In the genomic region with DNA sequence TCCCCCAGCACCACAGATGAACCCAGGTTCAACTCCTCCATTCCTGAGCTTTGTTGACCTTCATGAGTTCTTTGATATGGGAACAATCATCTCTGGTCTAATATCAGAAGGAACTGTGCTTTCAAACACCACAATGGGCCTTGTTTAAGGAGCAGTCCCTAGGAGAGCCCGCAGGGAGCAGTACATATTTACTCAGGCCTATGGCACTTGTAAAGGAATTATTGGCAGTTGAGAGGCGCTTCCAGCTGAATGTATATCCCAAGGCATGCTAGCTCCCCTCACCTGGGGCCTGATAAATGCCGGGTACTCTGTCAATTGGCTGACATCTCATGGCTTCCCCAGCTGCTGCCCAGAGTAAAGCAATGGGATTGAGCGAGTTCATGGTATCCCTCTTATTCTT, we compare ENCODE assay signal across 23 cellular contexts.
DNase-seq lines count a peak whose midpoint lies in the region; ATAC-seq, FAIRE-seq and TF ChIP-seq lines count a peak whose summit lies in the region.
"Had no signal": no experiment of that assay in that cellular context is flagged by ENCODE, and none has a peak within 500 bp of the region (broad histone marks: within the 10 kb centered on the region; RNA-seq: fewer than 3 reads in every experiment).

No MANE protein-coding gene starts in this region.

- peak; percentile 35 for FAIRE-seq in K562 (lab: Jason Lieb, UNC)
- FAIRE-seq: A549 had no signal

- H3K4me1 ChIP-seq in K562 (replicated peaks in 1 of 2; ENCODE audit: control insufficient read depth in 2 of 2, insufficient read depth in 2 of 2, low read length in 2 of 2) (peaks cover 7 to 37% of the 10 kb centered on the region in 2 experiments; a peak in 4 of 5 replicates), left lung (peaks cover 0 to 16% of the 10 kb centered on the region in 2 donors)

- intact Hi-C loops in activated CD8-positive, alpha-beta T cell treated with anti-CD3 and anti-CD28 coated beads for 36 hours (cut with micrococcal nuclease): loop anchor here (5.0 kb wide), 1 partner anchor 71 kb away; no protein-coding TSS in a partner anchor
- intact Hi-C loops in K562 (cut with micrococcal nuclease) (loop anchor here (1.0 to 5.0 kb wide), 3 partner anchors 41 to 100 kb away; no protein-coding TSS in a partner anchor), left lung (cut with DNase I) (no loop called here), Calu3 (cut with micrococcal nuclease; ENCODE audit: unreplicated experiment) (no loop called here)

- BruUV-seq in K562 (replicated peaks; lab: Mats Ljungman, UMichigan) (no TSS peak), Calu3 (replicated peaks; lab: Mats Ljungman, UMichigan) (no TSS peak)

- H3K27me3 ChIP-seq in K562 (ENCODE audit: control insufficient read depth in 2 of 2, insufficient read depth in 2 of 2, low read length in 2 of 2): no peaks in the 10 kb centered on the region
- no peaks in the 10 kb centered on the region for H3K27me3 ChIP-seq in left lung
- H3K27me3 ChIP-seq: BLaER1 treated with 17β-estradiol and CSF1 and Interleukin-3, amounts not matched to agents 10 nM and 100 nM had no signal

- no peaks in the 10 kb centered on the region for H3K79me2 ChIP-seq in K562 (ENCODE audit: control insufficient read depth, insufficient read depth, low read length)

- CTCF ChIA-PET in activated CD8-positive, alpha-beta T cell treated with anti-CD3 and anti-CD28 coated beads, Interleukin-2, amount 10 ng/mL, durations not matched to agents 7 days and 5 days (lab: Charles Lee): interaction anchor here (0.6 to 3.3 kb wide), 6 partner anchors 14 to 127 kb away, joined by 3 to 19 read pairs (median 5); no protein-coding TSS in a partner anchor
- CTCF ChIA-PET in activated CD8-positive, alpha-beta T cell treated with anti-CD3 and anti-CD28 coated beads for 36 hours (lab: Charles Lee): interaction anchor here (1.1 to 8.1 kb wide), 9 partner anchors 14 to 98 kb away, joined by 3 to 68 read pairs (median 3); no protein-coding TSS in a partner anchor
- CTCF ChIA-PET in K562 (lab: Yijun Ruan, JAX; ENCODE audit: low intra/inter-chr PET ratio): interaction anchor here (0.8 kb wide), 1 partner anchor 103 kb away, joined by 3 read pairs; no protein-coding TSS in a partner anchor
- CTCF ChIA-PET in Calu3 (lab: Charles Lee): no interaction called here

- H3K9ac ChIP-seq in K562 (ENCODE audit: insufficient read depth in 1 of 2, low read depth in 2 of 2, low read length in 2 of 2): no peak overlapping the region
- H3K9ac ChIP-seq: BLaER1 treated with 17β-estradiol and CSF1 and Interleukin-3, amounts not matched to agents 10 nM and 100 nM had no signal

- peaks cover 2% of the 10 kb centered on the region for H3K27me3 Mint-ChIP-seq in activated CD8-positive, alpha-beta T cell treated with anti-CD3 and anti-CD28 coated beads, Interleukin-2, amount 10 ng/mL, durations not matched to agents 7 days and 5 days (ENCODE audit: low read depth)
- H3K27me3 Mint-ChIP-seq in activated CD8-positive, alpha-beta T cell treated with anti-CD3 and anti-CD28 coated beads for 36 hours: no peaks in the 10 kb centered on the region
- no peaks in the 10 kb centered on the region for H3K27me3 Mint-ChIP-seq in type B pancreatic cell
- H3K27me3 Mint-ChIP-seq in stimulated activated naive B cell treated with anti-CD40 and anti-IgM and Interleukin-4, amounts not matched to agents 10 μg/mL and 1 μg/mL and 100 μg/mL, for 72 hours: no peaks in the 10 kb centered on the region
- no peaks in the 10 kb centered on the region for H3K27me3 Mint-ChIP-seq in Calu3 (ENCODE audit: unreplicated experiment)
- H3K27me3 Mint-ChIP-seq: activated B cell treated with CpG ODN at 0.5 μM for 24 hours; activated naive CD4-positive, alpha-beta T cell treated with anti-CD3 and anti-CD28 coated beads, Interleukin-2, amount 50 U/mL, for 24 hours had no signal

- no peak overlapping the region for H3K4me2 ChIP-seq in K562 (ENCODE audit: insufficient read depth, low read length)
- H3K4me2 ChIP-seq: A549, PC-9 had no signal

- peaks cover 40% of the 10 kb centered on the region for H3K4me1 Mint-ChIP-seq in activated CD8-positive, alpha-beta T cell treated with anti-CD3 and anti-CD28 coated beads, Interleukin-2, amount 10 ng/mL, durations not matched to agents 7 days and 5 days (ENCODE audit: low read depth)
- peaks cover 57% of the 10 kb centered on the region for H3K4me1 Mint-ChIP-seq in activated CD8-positive, alpha-beta T cell treated with anti-CD3 and anti-CD28 coated beads for 36 hours (ENCODE audit: low read depth)
- peaks cover 37% of the 10 kb centered on the region for H3K4me1 Mint-ChIP-seq in type B pancreatic cell (ENCODE audit: unreplicated experiment)
- peaks cover 29 to 47% of the 10 kb centered on the region in 2 donors for H3K4me1 Mint-ChIP-seq in stimulated activated naive B cell treated with anti-CD40 and anti-IgM and Interleukin-4, amounts not matched to agents 10 μg/mL and 1 μg/mL and 100 μg/mL, for 72 hours
- no peaks in the 10 kb centered on the region for H3K4me1 Mint-ChIP-seq in Calu3 (ENCODE audit: low read depth, unreplicated experiment)

- no peak for DNase-seq in activated CD8-positive, alpha-beta T cell treated with anti-CD3 and anti-CD28 coated beads, Interleukin-2, amount 10 ng/mL, durations not matched to agents 7 days and 5 days
- no peak for DNase-seq in activated CD8-positive, alpha-beta T cell treated with anti-CD3 and anti-CD28 coated beads for 36 hours
- DNase-seq in K562 (ENCODE audit: extremely low read depth in 1 of 4, low spot score in 3 of 4): peak in 2 of 4 experiments; percentile 26 to 41
- no peak for DNase-seq in left lung
- no peak for DNase-seq in type B pancreatic cell (ENCODE audit: extremely low spot score, unreplicated experiment)
- no peak for DNase-seq in stimulated activated naive B cell treated with anti-CD40 and anti-IgM and Interleukin-4, amounts not matched to agents 10 μg/mL and 1 μg/mL and 100 μg/mL, for 72 hours
- no peak for DNase-seq in GM03348 (ENCODE audit: low spot score)
- DNase-seq in Calu3: no peak
- DNase-seq: activated B cell treated with CpG ODN at 0.5 μM for 24 hours; activated CD8-positive, alpha-beta memory T cell treated with anti-CD3 and anti-CD28 coated beads for 24 hours; activated T-cell treated with anti-CD3 and anti-CD28 coated beads, Interleukin-2, amount 50 U/mL, for 72 hours; DMS79; foreskin melanocyte; hypothalamus; KG1; NCI-H2029 treated with DMSO at 0.1 percent for 48 hours; nephron progenitor cell; PC-9; substantia nigra had no signal

- H3K9me1 ChIP-seq in K562 (ENCODE audit: control insufficient read depth, insufficient read depth, low read length): no peaks in the 10 kb centered on the region

- H3K27ac ChIP-seq in K562 (ENCODE audit: extremely low read depth, low read depth, low read length) (no peak overlapping the region), left lung (no peak overlapping the region)
- H3K27ac ChIP-seq: PC-9 had no signal

- TF ChIP-seq POLR2A in K562 (conservative IDR thresholded peaks at IDR 0.05): no peak

- no peak overlapping the region for H3K4me3 Mint-ChIP-seq in activated CD8-positive, alpha-beta T cell treated with anti-CD3 and anti-CD28 coated beads, Interleukin-2, amount 10 ng/mL, durations not matched to agents 7 days and 5 days
- no peak overlapping the region for H3K4me3 Mint-ChIP-seq in activated CD8-positive, alpha-beta T cell treated with anti-CD3 and anti-CD28 coated beads for 36 hours
- no peak overlapping the region for H3K4me3 Mint-ChIP-seq in type B pancreatic cell
- no peak overlapping the region for H3K4me3 Mint-ChIP-seq in stimulated activated naive B cell treated with anti-CD40 and anti-IgM and Interleukin-4, amounts not matched to agents 10 μg/mL and 1 μg/mL and 100 μg/mL, for 72 hours
- H3K4me3 Mint-ChIP-seq in Calu3 (ENCODE audit: low read depth, unreplicated experiment): no peak overlapping the region
- H3K4me3 Mint-ChIP-seq: activated B cell treated with CpG ODN at 0.5 μM for 24 hours; activated naive CD4-positive, alpha-beta T cell treated with anti-CD3 and anti-CD28 coated beads, Interleukin-2, amount 50 U/mL, for 24 hours; activated T-cell treated with anti-CD3 and anti-CD28 coated beads, Interleukin-2, amount 50 U/mL, for 72 hours; brain; nephron progenitor cell had no signal

- H3K9me3 ChIP-seq in K562 (replicated peaks; ENCODE audit: control insufficient read depth, insufficient read depth, low read depth, low read length) (no peaks in the 10 kb centered on the region), left lung (peaks cover 0 to 4% of the 10 kb centered on the region in 2 donors)
- H3K9me3 ChIP-seq: A549 had no signal

- no peak for TF ChIP-seq EP300 in K562 (IDR thresholded peaks at IDR 0.05; ENCODE audit: low read length)

- H3K36me3 ChIP-seq in K562 (ENCODE audit: control insufficient read depth, insufficient read depth, low read length): no peaks in the 10 kb centered on the region
- H3K36me3 ChIP-seq in left lung: no peaks in the 10 kb centered on the region
- H3K36me3 ChIP-seq: BLaER1 treated with 17β-estradiol and CSF1 and Interleukin-3, amounts not matched to agents 10 nM and 100 nM had no signal

- 0 out of 2 replicates have a peak overlapping the region, but pooled peaks have one; percentile 17 for H2AFZ ChIP-seq in K562 (ENCODE audit: low read depth, low read length)
- H2AFZ ChIP-seq: PC-9 had no signal

- H3K36me3 Mint-ChIP-seq in activated CD8-positive, alpha-beta T cell treated with anti-CD3 and anti-CD28 coated beads, Interleukin-2, amount 10 ng/mL, durations not matched to agents 7 days and 5 days (ENCODE audit: low read depth): peaks cover 7% of the 10 kb centered on the region
- H3K36me3 Mint-ChIP-seq in activated CD8-positive, alpha-beta T cell treated with anti-CD3 and anti-CD28 coated beads for 36 hours (ENCODE audit: low read depth): no peaks in the 10 kb centered on the region
- H3K36me3 Mint-ChIP-seq in type B pancreatic cell (no peaks in the 10 kb centered on the region), Calu3 (ENCODE audit: insufficient read depth, unreplicated experiment) (no peaks in the 10 kb centered on the region)
- peaks cover 0 to 2% of the 10 kb centered on the region in 2 donors for H3K36me3 Mint-ChIP-seq in stimulated activated naive B cell treated with anti-CD40 and anti-IgM and Interleukin-4, amounts not matched to agents 10 μg/mL and 1 μg/mL and 100 μg/mL, for 72 hours
- H3K36me3 Mint-ChIP-seq: activated naive CD4-positive, alpha-beta T cell treated with anti-CD3 and anti-CD28 coated beads, Interleukin-2, amount 50 U/mL, for 24 hours had no signal

- H4K20me1 ChIP-seq in K562 (replicated peaks; ENCODE audit: control insufficient read depth, insufficient read depth, low read length): no peaks in the 10 kb centered on the region
- H4K20me1 ChIP-seq: BLaER1 treated with 17β-estradiol and CSF1 and Interleukin-3, amounts not matched to agents 10 nM and 100 nM had no signal

- peak; percentile 48 to 65; a peak in 3 of 4 replicates for TF ChIP-seq RAD21 in K562 (CRISPR knock-in tag; conservative IDR thresholded peaks at IDR 0.05 in 1 of 2, IDR thresholded peaks at IDR 0.05 in 1 of 2)

- H3K9me3 Mint-ChIP-seq in activated CD8-positive, alpha-beta T cell treated with anti-CD3 and anti-CD28 coated beads, Interleukin-2, amount 10 ng/mL, durations not matched to agents 7 days and 5 days (ENCODE audit: insufficient read depth): peaks cover 3% of the 10 kb centered on the region
- peaks cover 6% of the 10 kb centered on the region for H3K9me3 Mint-ChIP-seq in activated CD8-positive, alpha-beta T cell treated with anti-CD3 and anti-CD28 coated beads for 36 hours
- peaks cover 3% of the 10 kb centered on the region for H3K9me3 Mint-ChIP-seq in type B pancreatic cell
- peaks cover 0 to 5% of the 10 kb centered on the region in 2 donors for H3K9me3 Mint-ChIP-seq in stimulated activated naive B cell treated with anti-CD40 and anti-IgM and Interleukin-4, amounts not matched to agents 10 μg/mL and 1 μg/mL and 100 μg/mL, for 72 hours
- H3K9me3 Mint-ChIP-seq in Calu3 (ENCODE audit: low read depth, unreplicated experiment): no peaks in the 10 kb centered on the region
- H3K9me3 Mint-ChIP-seq: activated naive CD4-positive, alpha-beta T cell treated with anti-CD3 and anti-CD28 coated beads, Interleukin-2, amount 50 U/mL, for 24 hours had no signal

- in situ Hi-C loops in K562 (cut with MboI): no loop called here

- peak overlapping the region; percentile 11 for H3K27ac Mint-ChIP-seq in activated CD8-positive, alpha-beta T cell treated with anti-CD3 and anti-CD28 coated beads, Interleukin-2, amount 10 ng/mL, durations not matched to agents 7 days and 5 days
- H3K27ac Mint-ChIP-seq in activated CD8-positive, alpha-beta T cell treated with anti-CD3 and anti-CD28 coated beads for 36 hours: no peak overlapping the region
- H3K27ac Mint-ChIP-seq in type B pancreatic cell: no peak overlapping the region
- H3K27ac Mint-ChIP-seq in stimulated activated naive B cell treated with anti-CD40 and anti-IgM and Interleukin-4, amounts not matched to agents 10 μg/mL and 1 μg/mL and 100 μg/mL, for 72 hours: no peak overlapping the region
- no peak overlapping the region for H3K27ac Mint-ChIP-seq in Calu3 (ENCODE audit: unreplicated experiment)
- H3K27ac Mint-ChIP-seq: activated B cell treated with CpG ODN at 0.5 μM for 24 hours; activated naive CD4-positive, alpha-beta T cell treated with anti-CD3 and anti-CD28 coated beads, Interleukin-2, amount 50 U/mL, for 24 hours; activated T-cell treated with anti-CD3 and anti-CD28 coated beads, Interleukin-2, amount 50 U/mL, for 72 hours; nephron progenitor cell had no signal

- no peak for TF ChIP-seq CTCF in activated CD8-positive, alpha-beta T cell treated with anti-CD3 and anti-CD28 coated beads for 36 hours (IDR thresholded peaks at IDR 0.05)
- TF ChIP-seq CTCF in K562 (IDR thresholded peaks at IDR 0.05 in 2 of 3, conservative IDR thresholded peaks at IDR 0.05 in 1 of 3; ENCODE audit: insufficient read depth in 2 of 3, low read depth in 1 of 3, low read length in 3 of 3): peak; percentile 36 to 50 (median 47); a peak in 4 of 6 replicates
- TF ChIP-seq CTCF in left lung (IDR thresholded peaks at IDR 0.05): no peak
- TF ChIP-seq CTCF in type B pancreatic cell (conservative IDR thresholded peaks at IDR 0.05): peak; percentile 24
- TF ChIP-seq CTCF in Calu3 (IDR thresholded peaks at IDR 0.05; ENCODE audit: unreplicated experiment): no peak

- ATAC-seq in activated CD8-positive, alpha-beta T cell treated with anti-CD3 and anti-CD28 coated beads, Interleukin-2, amount 10 ng/mL, durations not matched to agents 7 days and 5 days: no peak
- ATAC-seq in activated CD8-positive, alpha-beta T cell treated with anti-CD3 and anti-CD28 coated beads for 36 hours: no peak
- peak; percentile 69 for ATAC-seq in K562
- ATAC-seq in left lung: peak; percentile 61
- ATAC-seq in stimulated activated naive B cell treated with anti-CD40 and anti-IgM and Interleukin-4, amounts not matched to agents 10 μg/mL and 1 μg/mL and 100 μg/mL, for 72 hours (replicated peaks): no peak
- ATAC-seq: A549; activated T-cell treated with anti-CD3 and anti-CD28 coated beads, Interleukin-2, amount 50 U/mL, for 72 hours had no signal

- POLR2A ChIA-PET in activated CD8-positive, alpha-beta T cell treated with anti-CD3 and anti-CD28 coated beads, Interleukin-2, amount 10 ng/mL, durations not matched to agents 7 days and 5 days (lab: Charles Lee): no interaction called here
- POLR2A ChIA-PET in activated CD8-positive, alpha-beta T cell treated with anti-CD3 and anti-CD28 coated beads for 36 hours (lab: Charles Lee): interaction anchor here (1.0 kb wide), 1 partner anchor 34 kb away, joined by 3 read pairs; no protein-coding TSS in a partner anchor
- POLR2A ChIA-PET in K562 (lab: Yijun Ruan, JAX): interaction anchor here (1.1 to 1.6 kb wide), 3 partner anchors 9 to 32 kb away, joined by 3 to 5 read pairs (median 3); no protein-coding TSS in a partner anchor

- 73% methylated on average over 4 of the region's 4 CpGs for WGBS in K562 (ENCODE audit: insufficient coverage, low coverage, missing lambda C conversion rate)

- H3K4me3 ChIP-seq in K562: no peak overlapping the region
- no peak overlapping the region for H3K4me3 ChIP-seq in left lung
- H3K4me3 ChIP-seq: A549; BLaER1 treated with 17β-estradiol and CSF1 and Interleukin-3, amounts not matched to agents 10 nM and 100 nM; PC-9 had no signal

Comparison
In these comparisons a context has a peak if more than half of its experiments do, and no peak if none do; other contexts are left out.
1. ATAC-seq: peak in K562 (single experiment) and left lung (single experiment); none in activated CD8-positive, alpha-beta T cell treated with anti-CD3 and anti-CD28 coated beads, Interleukin-2, amount 10 ng/mL, durations not matched to agents 7 days and 5 days (single experiment), activated CD8-positive, alpha-beta T cell treated with anti-CD3 and anti-CD28 coated beads for 36 hours (single experiment) and stimulated activated naive B cell treated with anti-CD40 and anti-IgM and Interleukin-4, amounts not matched to agents 10 μg/mL and 1 μg/mL and 100 μg/mL, for 72 hours (0 of 2).
2. CTCF ChIP-seq: peak in K562 (3 of 3) and type B pancreatic cell (single experiment); none in activated CD8-positive, alpha-beta T cell treated with anti-CD3 and anti-CD28 coated beads for 36 hours (single experiment), left lung (0 of 2) and Calu3 (single experiment).
3. intact Hi-C loops: an anchor here in activated CD8-positive, alpha-beta T cell treated with anti-CD3 and anti-CD28 coated beads for 36 hours (5.0 kb wide) and K562 (1.0 to 5.0 kb wide); none called in left lung and Calu3.